Comparison of ENCODE assay signal across 14 cellular contexts in the genomic region with DNA sequence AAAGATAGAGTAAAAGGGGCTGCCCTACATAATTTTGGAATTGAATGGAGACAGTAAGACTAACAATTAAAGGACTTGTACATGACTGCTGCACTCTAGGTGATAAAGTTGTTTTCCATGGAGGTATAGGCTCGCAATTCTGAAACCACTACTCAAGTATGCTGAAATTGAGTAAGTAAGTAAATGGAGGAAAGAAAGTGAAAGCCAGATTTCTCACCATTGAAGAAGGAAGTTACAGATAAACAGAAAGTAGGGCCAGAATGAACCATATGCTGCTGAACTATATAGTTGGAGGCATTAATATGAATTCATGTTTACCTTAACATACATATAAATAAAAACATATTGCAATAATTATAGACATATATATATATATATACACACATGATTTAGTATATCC.
A peak's percentile ranks its signal among the peaks of the same experiment; 100 is the strongest.
DNase-seq lines count a peak whose midpoint lies in the region; ATAC-seq and TF ChIP-seq lines count a peak whose summit lies in the region.
"Had no signal": no experiment of that assay in that cellular context is flagged by ENCODE, and none has a peak within 500 bp of the region (broad histone marks: within the 10 kb centered on the region; RNA-seq: fewer than 3 reads in every experiment).

No MANE protein-coding gene starts in this region.

- no peak overlapping the region for H3K27ac ChIP-seq in MM.1S (ENCODE audit: low read length)
- H3K27ac ChIP-seq: BLaER1 treated with 17β-estradiol and CSF1 and Interleukin-3, amounts not matched to agents 10 nM and 100 nM had no signal

- no peaks in the 10 kb centered on the region for H3K27me3 ChIP-seq in MM.1S (replicated peaks; ENCODE audit: insufficient read depth, low read length)
- H3K27me3 ChIP-seq: BLaER1 treated with 17β-estradiol and CSF1 and Interleukin-3, amounts not matched to agents 10 nM and 100 nM had no signal

- no peak for TF ChIP-seq CTCF in MM.1S (IDR thresholded peaks at IDR 0.05; ENCODE audit: low read length)

- no peaks in the 10 kb centered on the region for H3K9me3 ChIP-seq in MM.1S (replicated peaks; ENCODE audit: insufficient read depth, low read length)
- H3K9me3 ChIP-seq: BLaER1 treated with 17β-estradiol and CSF1 and Interleukin-3, amounts not matched to agents 10 nM and 100 nM; HAP-1 had no signal

- H3K4me2 ChIP-seq in MM.1S (ENCODE audit: low read depth, low read length) = no peak overlapping the region
- H3K4me2 ChIP-seq: BLaER1 treated with 17β-estradiol and CSF1 and Interleukin-3, amounts not matched to agents 10 nM and 100 nM had no signal

- CTCF ChIA-PET in activated CD4-positive, alpha-beta T cell treated with anti-CD3 and anti-CD28 coated beads, Interleukin-2, amount 10 ng/mL, durations not matched to agents 7 days and 5 days (lab: Charles Lee) = no interaction called here

- no peaks in the 10 kb centered on the region for H3K4me1 Mint-ChIP-seq in activated CD4-positive, alpha-beta T cell treated with anti-CD3 and anti-CD28 coated beads, Interleukin-2, amount 10 ng/mL, durations not matched to agents 7 days and 5 days
- H3K4me1 Mint-ChIP-seq: CD4-positive, CD25-positive, alpha-beta regulatory T cell had no signal

- no peaks in the 10 kb centered on the region for H3K4me1 ChIP-seq in MM.1S (ENCODE audit: low read length)
- H3K4me1 ChIP-seq: BLaER1 treated with 17β-estradiol and CSF1 and Interleukin-3, amounts not matched to agents 10 nM and 100 nM; HAP-1 had no signal

- peak; percentile 56 for ATAC-seq in GM18502 (IDR thresholded peaks at IDR 0.05; ENCODE audit: poor library complexity, unreplicated experiment)
- peak; percentile 64 for ATAC-seq in GM18868 (IDR thresholded peaks at IDR 0.05; ENCODE audit: unreplicated experiment)
- peak; percentile 74 for ATAC-seq in GM21786 (IDR thresholded peaks at IDR 0.05; ENCODE audit: unreplicated experiment)

- H3K79me2 ChIP-seq in MM.1S (ENCODE audit: low read length) = no peaks in the 10 kb centered on the region

- no peaks in the 10 kb centered on the region for H3K36me3 Mint-ChIP-seq in activated CD4-positive, alpha-beta T cell treated with anti-CD3 and anti-CD28 coated beads, Interleukin-2, amount 10 ng/mL, durations not matched to agents 7 days and 5 days (ENCODE audit: low read depth)
- H3K36me3 Mint-ChIP-seq: CD4-positive, CD25-positive, alpha-beta regulatory T cell had no signal

- no peaks in the 10 kb centered on the region for H4K20me1 ChIP-seq in MM.1S (ENCODE audit: insufficient read depth, low read length)
- H4K20me1 ChIP-seq: BLaER1 treated with 17β-estradiol and CSF1 and Interleukin-3, amounts not matched to agents 10 nM and 100 nM had no signal

- H3K9ac ChIP-seq in MM.1S (ENCODE audit: low read length) = no peak overlapping the region
- H3K9ac ChIP-seq: BLaER1 treated with 17β-estradiol and CSF1 and Interleukin-3, amounts not matched to agents 10 nM and 100 nM had no signal

- no peaks in the 10 kb centered on the region for H3K9me3 Mint-ChIP-seq in activated CD4-positive, alpha-beta T cell treated with anti-CD3 and anti-CD28 coated beads, Interleukin-2, amount 10 ng/mL, durations not matched to agents 7 days and 5 days

- no peak overlapping the region for H2AFZ ChIP-seq in MM.1S (ENCODE audit: low read length)

- H3K27me3 Mint-ChIP-seq in activated CD4-positive, alpha-beta T cell treated with anti-CD3 and anti-CD28 coated beads, Interleukin-2, amount 10 ng/mL, durations not matched to agents 7 days and 5 days = no peaks in the 10 kb centered on the region
- H3K27me3 Mint-ChIP-seq: CD4-positive, CD25-positive, alpha-beta regulatory T cell had no signal

- H3K36me3 ChIP-seq in MM.1S (replicated peaks; ENCODE audit: insufficient read depth, low read length) = no peaks in the 10 kb centered on the region
- H3K36me3 ChIP-seq: BLaER1 treated with 17β-estradiol and CSF1 and Interleukin-3, amounts not matched to agents 10 nM and 100 nM; HAP-1 had no signal

- H3K4me3 ChIP-seq in MM.1S (ENCODE audit: low read length) = no peak overlapping the region
- H3K4me3 ChIP-seq: BLaER1 treated with 17β-estradiol and CSF1 and Interleukin-3, amounts not matched to agents 10 nM and 100 nM; HAP-1 had no signal

- no peak overlapping the region for H3K4me3 Mint-ChIP-seq in activated CD4-positive, alpha-beta T cell treated with anti-CD3 and anti-CD28 coated beads, Interleukin-2, amount 10 ng/mL, durations not matched to agents 7 days and 5 days
- H3K4me3 Mint-ChIP-seq: CD4-positive, CD25-positive, alpha-beta regulatory T cell had no signal

- no peaks in the 10 kb centered on the region for H3K9me2 ChIP-seq in MM.1S (replicated peaks; ENCODE audit: insufficient read depth, low read length)

- DNase-seq in MM.1S = peak; percentile 27
- DNase-seq in hippocampal formation (lab: John Stamatoyannopoulos, UW) = no peak
- no peak for DNase-seq in GDM1 (lab: John Stamatoyannopoulos, UW)
- no peak for DNase-seq in activated CD4-positive, alpha-beta T cell treated with anti-CD3 and anti-CD28 coated beads, Interleukin-2, amount 10 ng/mL, durations not matched to agents 7 days and 5 days
- DNase-seq: ACHN; CD4-positive, CD25-positive, alpha-beta regulatory T cell; DMS53; IMR-90; KBM-7 had no signal

- POLR2A ChIA-PET in activated CD4-positive, alpha-beta T cell treated with anti-CD3 and anti-CD28 coated beads, Interleukin-2, amount 10 ng/mL, durations not matched to agents 7 days and 5 days (lab: Charles Lee) = no interaction called here

- no peak overlapping the region for H3K27ac Mint-ChIP-seq in activated CD4-positive, alpha-beta T cell treated with anti-CD3 and anti-CD28 coated beads, Interleukin-2, amount 10 ng/mL, durations not matched to agents 7 days and 5 days
- H3K27ac Mint-ChIP-seq: CD4-positive, CD25-positive, alpha-beta regulatory T cell had no signal

- H3F3A ChIP-seq in MM.1S (ENCODE audit: insufficient read depth, low read length) = no peaks in the 10 kb centered on the region; the same call in 1 of the 2 replicates
